ENCODE assay signal across 28 cellular contexts in genomic region chr14:89646971-89647370, GRCh38.
"Had no signal": no experiment of that assay in that cellular context is flagged by ENCODE, and none has a peak within 500 bp of the region (broad histone marks: within the 10 kb centered on the region; RNA-seq: fewer than 3 reads in every experiment).

No MANE protein-coding gene starts in this region.

- H3K4me3 Mint-ChIP-seq: stimulated activated effector memory CD8-positive, alpha-beta T cell treated with anti-CD3 and anti-CD28 coated beads, Interleukin-12 subunit alpha, Interleukin-12 subunit beta, amount 100 ng/mL, for 72 hours; stimulated activated memory B cell treated with anti-CD40 and anti-IgM and Interleukin-4, amounts not matched to agents 10 μg/mL and 1 μg/mL and 100 μg/mL, for 72 hours; stimulated activated naive CD8-positive, alpha-beta T cell treated with anti-CD3 and anti-CD28 coated beads, Interleukin-15, amount 100 ng/mL, for 72 hours; stimulated activated naive CD8-positive, alpha-beta T cell treated with anti-CD3 and anti-CD28 coated beads, Interleukin-15, Interleukin-2, amounts not matched to agents 100 ng/mL and 50 ng/mL, for 24 hours; type B pancreatic cell had no signal

- H3K9me3 ChIP-seq: stomach, suprapubic skin, testis, thoracic aorta, thyroid gland, tibial artery, tibial nerve, transverse colon, upper lobe of left lung, upper lobe of right lung, uterus, vagina had no signal

- ATAC-seq: stimulated activated effector memory CD8-positive, alpha-beta T cell treated with anti-CD3 and anti-CD28 coated beads, Interleukin-12 subunit alpha, Interleukin-12 subunit beta, amount 100 ng/mL, for 72 hours; stimulated activated memory B cell treated with anti-CD40 and anti-IgM and Interleukin-4, amounts not matched to agents 10 μg/mL and 1 μg/mL and 100 μg/mL, for 72 hours; stimulated activated naive CD8-positive, alpha-beta T cell treated with anti-CD3 and anti-CD28 coated beads, Interleukin-15, amount 100 ng/mL, for 72 hours; stimulated activated naive CD8-positive, alpha-beta T cell treated with anti-CD3 and anti-CD28 coated beads, Interleukin-15, Interleukin-2, amounts not matched to agents 100 U/mL and 50 U/mL, for 24 hours; upper lobe of right lung had no signal

- H3K4me1 ChIP-seq: suprapubic skin, testis, thyroid gland, tibial artery, tibial nerve, upper lobe of left lung, upper lobe of right lung, uterus, vagina had no signal

- H3K27ac Mint-ChIP-seq: stimulated activated effector memory CD8-positive, alpha-beta T cell treated with anti-CD3 and anti-CD28 coated beads, Interleukin-12 subunit alpha, Interleukin-12 subunit beta, amount 100 ng/mL, for 72 hours; stimulated activated memory B cell treated with anti-CD40 and anti-IgM and Interleukin-4, amounts not matched to agents 10 μg/mL and 1 μg/mL and 100 μg/mL, for 72 hours; stimulated activated naive CD8-positive, alpha-beta T cell treated with anti-CD3 and anti-CD28 coated beads, Interleukin-15, amount 100 ng/mL, for 72 hours; stimulated activated naive CD8-positive, alpha-beta T cell treated with anti-CD3 and anti-CD28 coated beads, Interleukin-15, Interleukin-2, amounts not matched to agents 100 ng/mL and 50 ng/mL, for 24 hours; type B pancreatic cell had no signal

- DNase-seq: stimulated activated CD4-positive, alpha-beta T cell treated with anti-CD3 and anti-CD28 coated beads, Interleukin-2, amount 100 ng/mL, for 48 hours; stimulated activated CD4-positive, alpha-beta T cell treated with anti-CD3 and anti-CD28 coated beads, Interleukin-4, amount 100 ng/mL, for 1 hour; stimulated activated CD4-positive, alpha-beta T cell treated with anti-CD3 and anti-CD28 coated beads, Interleukin-4, amount 100 ng/mL, for 24 hours; stimulated activated CD4-positive, alpha-beta T cell treated with anti-CD3 and anti-CD28 coated beads, Interleukin-4, amount 100 ng/mL, for 4 hours; stimulated activated CD8-positive, alpha-beta memory T cell treated with anti-CD3 and anti-CD28 coated beads, Interleukin-4, amount 100 ng/mL, for 48 hours; stimulated activated naive CD4-positive, alpha-beta T cell; stimulated activated naive CD4-positive, alpha-beta T cell treated with Interleukin-2 at 50 U/mL for 16 hours; stimulated activated naive CD8-positive, alpha-beta T cell treated with anti-CD3 and anti-CD28 coated beads, Interleukin-15, amount 100 ng/mL, for 72 hours; stimulated activated naive CD8-positive, alpha-beta T cell treated with anti-CD3 and anti-CD28 coated beads, Interleukin-15, Interleukin-2, amounts not matched to agents 100 U/mL and 50 U/mL, for 24 hours; stomach; substantia nigra; testis; thyroid gland; tibial artery; transverse colon; trophoblast cell; upper lobe of left lung; upper lobe of right lung; uterus had no signal

- H3K9me3 Mint-ChIP-seq: stimulated activated memory B cell treated with anti-CD40 and anti-IgM and Interleukin-4, amounts not matched to agents 10 μg/mL and 1 μg/mL and 100 μg/mL, for 72 hours; stimulated activated naive CD8-positive, alpha-beta T cell treated with anti-CD3 and anti-CD28 coated beads, Interleukin-15, Interleukin-2, amounts not matched to agents 100 ng/mL and 50 ng/mL, for 24 hours had no signal

- H3K27me3 Mint-ChIP-seq: stimulated activated memory B cell treated with anti-CD40 and anti-IgM and Interleukin-4, amounts not matched to agents 10 μg/mL and 1 μg/mL and 100 μg/mL, for 72 hours; stimulated activated naive CD8-positive, alpha-beta T cell treated with anti-CD3 and anti-CD28 coated beads, Interleukin-15, Interleukin-2, amounts not matched to agents 100 ng/mL and 50 ng/mL, for 24 hours; type B pancreatic cell had no signal

- H3K36me3 Mint-ChIP-seq: stimulated activated effector memory CD8-positive, alpha-beta T cell treated with anti-CD3 and anti-CD28 coated beads, Interleukin-12 subunit alpha, Interleukin-12 subunit beta, amount 100 ng/mL, for 72 hours; stimulated activated memory B cell treated with anti-CD40 and anti-IgM and Interleukin-4, amounts not matched to agents 10 μg/mL and 1 μg/mL and 100 μg/mL, for 72 hours; type B pancreatic cell had no signal

- H3K4me3 ChIP-seq: stomach, suprapubic skin, testis, thoracic aorta, thyroid gland, tibial artery, tibial nerve, transverse colon, upper lobe of left lung, upper lobe of right lung, uterus, vagina had no signal

- FAIRE-seq: urothelium cell line had no signal

- H3K36me3 ChIP-seq: stomach, suprapubic skin, thoracic aorta, thyroid gland, tibial artery, tibial nerve, transverse colon, upper lobe of left lung, upper lobe of right lung, uterus, vagina had no signal

- H3K27me3 ChIP-seq: stomach, suprapubic skin, testis, thyroid gland, tibial artery, tibial nerve, transverse colon, upper lobe of left lung, upper lobe of right lung, uterus, vagina had no signal

- H3K27ac ChIP-seq: stomach, suprapubic skin, testis, thoracic aorta, thyroid gland, tibial artery, tibial nerve, transverse colon, upper lobe of left lung, upper lobe of right lung, uterus, vagina had no signal
